ENCODE assay signal across 8 cellular contexts in genomic region chr20:17226410-17227198, GRCh38. TPM values are rescaled to one million over a fixed set of nuclear protein-coding genes. Genes with fewer than 3 reads are reported as not detected.
A peak's percentile ranks its signal among the peaks of the same experiment; 100 is the strongest.
DNase-seq lines count a peak whose midpoint lies in the region; ATAC-seq, FAIRE-seq and TF ChIP-seq lines count a peak whose summit lies in the region.

TSS of gene PCSK2 (plus strand) at chr20:17227040. CDS start at chr20:17227306, 266 bp downstream.

- no peaks in the 10 kb centered on the region for H3K4me1 ChIP-seq in HAP-1
- peaks cover 3 to 8% of the 10 kb centered on the region in 2 donors for H3K4me1 ChIP-seq in esophagus (ENCODE audit: control insufficient read depth in 2 of 2, insufficient read depth in 2 of 2, low read length in 1 of 2)

- WGBS in esophagus, 2 donors = 3 to 4% methylated on average over 34 to 53 of the region's 53 CpGs

- H3K9me3 ChIP-seq in HAP-1 (no peaks in the 10 kb centered on the region), esophagus (ENCODE audit: control insufficient read depth in 2 of 2, insufficient read depth in 1 of 2, low read depth in 1 of 2, low read length in 1 of 2) (no peaks in the 10 kb centered on the region)

- no peak for FAIRE-seq in GM12892 (lab: Jason Lieb, UNC)

- H3K36me3 ChIP-seq in HAP-1 (replicated peaks) (no peaks in the 10 kb centered on the region), esophagus (ENCODE audit: control insufficient read depth in 2 of 2, insufficient read depth in 2 of 2, low read length in 1 of 2) (no peaks in the 10 kb centered on the region)

- H3K27me3 ChIP-seq in HAP-1 (ENCODE audit: low read depth) = peaks cover 9% of the 10 kb centered on the region
- peaks cover 0 to 16% of the 10 kb centered on the region in 2 donors for H3K27me3 ChIP-seq in esophagus (ENCODE audit: control insufficient read depth in 1 of 2, insufficient read depth in 2 of 2, low read length in 2 of 2)

- DNase-seq in HAP-1 (ENCODE audit: low spot score in 2 of 2) (peak; percentile 37 to 68), NCI-H774 (lab: John Stamatoyannopoulos, UW) (peak; percentile 88), midbrain (lab: John Stamatoyannopoulos, UW) (peak; percentile 28), LoVo (ENCODE audit: low spot score) (no peak), GM12892 (ENCODE audit: insufficient read length) (no peak)

- no peak within 1 kb of the TSS for H3K27ac ChIP-seq in esophagus (ENCODE audit: low read depth in 2 of 2, low read length in 1 of 2)

- ATAC-seq in GM21619 (IDR thresholded peaks at IDR 0.05; ENCODE audit: unreplicated experiment) (no peak), GM18907 (IDR thresholded peaks at IDR 0.05; ENCODE audit: unreplicated experiment) (no peak)

- no peak for TF ChIP-seq POLR2A in GM12892 (IDR thresholded peaks at IDR 0.05; ENCODE audit: low read depth, low read length)

- in situ Hi-C loops in HAP-1 (cut with MboI; ENCODE audit: low sequenced_read_pairs) = no loop called here

- H3K4me3 ChIP-seq in HAP-1 (no peak within 1 kb of the TSS), esophagus (ENCODE audit: low read depth in 1 of 2, low read length in 2 of 2) (peak within 1 kb of the TSS; percentile 9 to 38)

RNA-seq across cellular contexts. Expression of gene PCSK2, which starts in this region (rescaled TPM):
- polyA plus RNA-seq in esophagus = under 1 TPM; 0.02 to 0.13 TPM
- not detected for polyA plus RNA-seq in GM12892 (2012; ENCODE audit: missing spikeins)

Comparison
In these comparisons a context has a peak if more than half of its experiments do, and no peak if none do; other contexts are left out.
1. DNase-seq: peak in HAP-1 (2 of 2), NCI-H774 (single experiment) and midbrain (single experiment); none in LoVo (single experiment) and GM12892 (single experiment).